1 cellular context compared by ENCODE assay signal in the genomic region with DNA sequence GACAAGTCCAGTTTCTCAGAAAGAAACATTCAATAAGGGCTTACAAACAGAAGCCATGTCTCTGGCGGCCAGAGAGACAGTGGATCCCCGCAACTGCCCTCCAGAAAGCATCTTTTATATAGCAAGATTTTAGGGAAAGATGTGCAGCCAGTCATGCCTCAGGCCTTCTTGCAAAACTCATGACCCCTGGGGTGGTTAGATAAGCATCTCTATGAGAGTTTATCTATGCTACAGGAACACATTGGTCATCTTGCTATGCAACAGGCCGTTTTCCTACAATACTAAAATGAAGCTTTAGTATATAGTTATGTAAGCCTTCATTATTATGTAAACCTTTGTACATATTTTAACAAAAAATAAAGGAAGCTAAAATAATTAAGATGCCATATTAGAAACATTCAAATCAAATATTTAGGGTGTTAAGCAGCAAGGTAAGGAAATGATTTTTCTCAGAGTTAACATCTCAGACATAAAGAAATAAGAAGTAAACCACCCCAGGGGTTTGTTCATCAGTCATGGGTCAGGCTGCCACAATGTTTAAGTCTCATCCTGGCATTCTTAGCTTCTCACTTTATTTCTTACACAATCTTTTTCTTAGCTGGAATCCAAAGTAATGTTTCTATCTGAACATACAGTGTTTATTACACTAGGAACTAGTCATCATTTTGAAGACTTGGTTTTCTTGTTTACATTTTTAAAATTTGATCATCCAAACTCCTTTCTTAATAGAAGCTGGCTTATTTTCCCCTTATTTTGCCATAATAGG.
TF ChIP-seq lines count a peak whose summit lies in the region.

No MANE protein-coding gene starts in this region.

TF ChIP-seq in H1, 55 proteins besides CTCF, POLR2A, EP300 and RAD21:
- TF ChIP-seq TAF7 (optimal IDR thresholded peaks at IDR 0.05; ENCODE audit: borderline replicate concordance, low read depth, low read length) (no peak), CREB1 (IDR thresholded peaks at IDR 0.05) (no peak), CBX8 (IDR thresholded peaks at IDR 0.05; ENCODE audit: borderline replicate concordance, low read depth, low read length) (no peak), SIN3A (conservative IDR thresholded peaks at IDR 0.05 in 1 of 2, IDR thresholded peaks at IDR 0.05 in 1 of 2; ENCODE audit: low read depth in 1 of 2, low read length in 2 of 2) (no peak), RBBP5 (IDR thresholded peaks at IDR 0.05; ENCODE audit: borderline replicate concordance, low read depth, low read length) (no peak), SIRT6 (IDR thresholded peaks at IDR 0.05; ENCODE audit: low read length) (no peak), JUND (IDR thresholded peaks at IDR 0.05; ENCODE audit: low read length) (no peak), CHD2 (IDR thresholded peaks at IDR 0.05; ENCODE audit: low read length) (no peak), SP1 (IDR thresholded peaks at IDR 0.05; ENCODE audit: low read depth, low read length) (no peak), CHD1 (IDR thresholded peaks at IDR 0.05; ENCODE audit: low read depth, low read length) (no peak), POU5F1 (IDR thresholded peaks at IDR 0.05; ENCODE audit: low read depth, low read length) (no peak), ZNF274 (IDR thresholded peaks at IDR 0.05; ENCODE audit: borderline replicate concordance, extremely low read depth, low read length) (no peak), BRCA1 (IDR thresholded peaks at IDR 0.05; ENCODE audit: low read depth, low read length) (no peak), TBP (IDR thresholded peaks at IDR 0.05; ENCODE audit: low read depth, low read length) (no peak), YY1 (IDR thresholded peaks at IDR 0.05; ENCODE audit: low read depth, low read length) (no peak), NRF1 (IDR thresholded peaks at IDR 0.05; ENCODE audit: low read depth, low read length) (no peak), POLR2AphosphoS5 (IDR thresholded peaks at IDR 0.05; ENCODE audit: low read depth, low read length) (no peak), EZH2 (IDR thresholded peaks at IDR 0.05; ENCODE audit: low read depth, low read length, severe bottlenecking) (no peak), TAF1 (IDR thresholded peaks at IDR 0.05; ENCODE audit: low read depth, low read length) (no peak), SIX5 (IDR thresholded peaks at IDR 0.05; ENCODE audit: low read depth, low read length) (no peak)
